ENCODE assay signal across 8 cellular contexts in genomic region chr10:125059348-125059747, GRCh38.
DNase-seq lines count a peak whose midpoint lies in the region; ATAC-seq and TF ChIP-seq lines count a peak whose summit lies in the region.
"Not testable (repeated sequence)": the region's sequence is repeated elsewhere in the genome, so short reads cannot be mapped to it uniquely, and the experiment has no call there.

No MANE protein-coding gene starts in this region.

- H2AFZ ChIP-seq in GM23338 = not testable (repeated sequence)

- H3K36me3 Mint-ChIP-seq in GM23338 (ENCODE audit: low read depth) (peaks cover 84% of the 10 kb centered on the region), progenitor cell of endocrine pancreas (ENCODE audit: insufficient read depth) (peaks cover 23% of the 10 kb centered on the region)
- not testable (repeated sequence) for H3K36me3 Mint-ChIP-seq in natural killer cell

- ATAC-seq in GM23338, natural killer cell: not testable (repeated sequence)

- H3K4me3 ChIP-seq in GM23338; dorsolateral prefrontal cortex; left ventricle myocardium inferior; subcutaneous abdominal adipose tissue (ENCODE audit: low read depth in 1 of 5, low read length in 5 of 5); uterus: not testable (repeated sequence)
- peak overlapping the region in 1 of 2 donors; percentile 47 for H3K4me3 ChIP-seq in ascending aorta

- not testable (repeated sequence) for H3K36me3 ChIP-seq in GM23338 (ENCODE audit: insufficient read depth); ascending aorta; left ventricle myocardium inferior; subcutaneous abdominal adipose tissue (ENCODE audit: control insufficient read depth in 5 of 5, insufficient read depth in 5 of 5, low read length in 5 of 5); uterus

- not testable (repeated sequence) for H3K27ac ChIP-seq in GM23338 (ENCODE audit: low read depth)
- H3K27ac ChIP-seq in ascending aorta (peak overlapping the region; percentile 99), dorsolateral prefrontal cortex (peak overlapping the region in 42 of 59 donors; percentile 3 to 95 (median 85)), left ventricle myocardium inferior (replicated peaks) (peak overlapping the region; percentile 91), subcutaneous abdominal adipose tissue (ENCODE audit: low read depth, low read length) (peak overlapping the region; percentile 89), uterus (peak overlapping the region; percentile 91 to 99)

- H3K27me3 ChIP-seq in GM23338 (ENCODE audit: insufficient read depth); ascending aorta; dorsolateral prefrontal cortex; left ventricle myocardium inferior (ENCODE audit: low read depth); subcutaneous abdominal adipose tissue (ENCODE audit: control insufficient read depth in 5 of 5, insufficient read depth in 4 of 5, low read length in 5 of 5); uterus: not testable (repeated sequence)

- TF ChIP-seq POLR2A in uterus (IDR thresholded peaks at IDR 0.05) = not testable (repeated sequence)

- H3K4me1 Mint-ChIP-seq in GM23338 = peaks cover 93% of the 10 kb centered on the region
- peaks cover 87 to 89% of the 10 kb centered on the region in 2 donors for H3K4me1 Mint-ChIP-seq in natural killer cell
- peaks cover 70% of the 10 kb centered on the region for H3K4me1 Mint-ChIP-seq in progenitor cell of endocrine pancreas (ENCODE audit: low read depth)

- H3K4me2 ChIP-seq in GM23338 = not testable (repeated sequence)

- not testable (repeated sequence) for H3F3A ChIP-seq in GM23338 (replicated peaks; ENCODE audit: low read depth)

- H3K4me1 ChIP-seq in GM23338 (ENCODE audit: insufficient read depth) = peaks cover 76% of the 10 kb centered on the region
- H3K4me1 ChIP-seq in ascending aorta = peaks cover 67 to 92% of the 10 kb centered on the region in 2 donors
- H3K4me1 ChIP-seq in left ventricle myocardium inferior = peaks cover 100% of the 10 kb centered on the region
- peaks cover 38 to 93% (median 82%) of the 10 kb centered on the region in 5 donors for H3K4me1 ChIP-seq in subcutaneous abdominal adipose tissue (ENCODE audit: control insufficient read depth in 5 of 5, insufficient read depth in 5 of 5, low read length in 5 of 5)
- peaks cover 50 to 80% of the 10 kb centered on the region in 2 donors for H3K4me1 ChIP-seq in uterus

- not testable (repeated sequence) for H3K9me3 ChIP-seq in ascending aorta; left ventricle myocardium inferior (replicated peaks); subcutaneous abdominal adipose tissue (ENCODE audit: control insufficient read depth in 5 of 5, low read length in 5 of 5); uterus

- H3K9me3 Mint-ChIP-seq in GM23338; natural killer cell; progenitor cell of endocrine pancreas (ENCODE audit: low read depth): not testable (repeated sequence)

- H3K27me3 Mint-ChIP-seq in GM23338 (ENCODE audit: insufficient read depth, low read depth, poor library complexity) = peaks cover 34% of the 10 kb centered on the region
- not testable (repeated sequence) for H3K27me3 Mint-ChIP-seq in natural killer cell (ENCODE audit: low read depth in 2 of 2); progenitor cell of endocrine pancreas

- H3K9me2 ChIP-seq in GM23338 (ENCODE audit: insufficient read depth) = not testable (repeated sequence)

- not testable (repeated sequence) for H3K4me3 Mint-ChIP-seq in GM23338; natural killer cell; progenitor cell of endocrine pancreas (ENCODE audit: low read depth)

- peaks cover 97% of the 10 kb centered on the region for H4K20me1 ChIP-seq in GM23338 (replicated peaks; ENCODE audit: insufficient read depth)

- intact Hi-C loops in ascending aorta (cut with DNase I) (loop anchor here (10.0 kb wide), 2 partner anchors 265 to 315 kb away; partner anchors contain the start of genes EEF1AKMT2 and FAM53B), dorsolateral prefrontal cortex (cut with DNase I) (loop anchor here (5.0 to 10.0 kb wide), 3 partner anchors 98 to 515 kb away; no protein-coding TSS in a partner anchor), uterus (cut with DNase I; ENCODE audit: low total_unique reads) (loop anchor here (10.0 kb wide), 1 partner anchor 95 kb away; no protein-coding TSS in a partner anchor)
- intact Hi-C loops in left ventricle myocardium inferior (cut with micrococcal nuclease); natural killer cell (cut with micrococcal nuclease): not testable (repeated sequence)

- not testable (repeated sequence) for DNase-seq in GM23338 (ENCODE audit: low spot score); ascending aorta (ENCODE audit: low spot score in 2 of 2); dorsolateral prefrontal cortex; left ventricle myocardium inferior; natural killer cell; progenitor cell of endocrine pancreas (ENCODE audit: low spot score, unreplicated experiment); uterus

- H3K79me2 ChIP-seq in GM23338 (replicated peaks; ENCODE audit: insufficient read depth) = peaks cover 100% of the 10 kb centered on the region

- H3K27ac Mint-ChIP-seq in GM23338 (peak overlapping the region; percentile 36; the same call in 1 of the 2 replicates), natural killer cell (peak overlapping the region; percentile 72 to 91), progenitor cell of endocrine pancreas (peak overlapping the region; percentile 80)

- TF ChIP-seq CTCF in GM23338 (conservative IDR thresholded peaks at IDR 0.05; ENCODE audit: low read depth in 2 of 2); ascending aorta (IDR thresholded peaks at IDR 0.05); dorsolateral prefrontal cortex (IDR thresholded peaks at IDR 0.05 in 54 of 56, conservative IDR thresholded peaks at IDR 0.05 in 2 of 56; ENCODE audit: low read depth in 1 of 56, partially characterized antibody in 56 of 56); left ventricle myocardium inferior (IDR thresholded peaks at IDR 0.05; ENCODE audit: borderline replicate concordance); natural killer cell (IDR thresholded peaks at IDR 0.05); progenitor cell of endocrine pancreas (IDR thresholded peaks at IDR 0.05; ENCODE audit: unreplicated experiment); uterus (IDR thresholded peaks at IDR 0.05): not testable (repeated sequence)

- H3K9ac ChIP-seq in subcutaneous abdominal adipose tissue (ENCODE audit: low read length in 5 of 5) = not testable (repeated sequence)

TF ChIP-seq in GM23338, 12 proteins besides CTCF, POLR2A, EP300 and RAD21:
- 0 out of 2 replicates have a peak, but pooled peaks have one; percentile 21 for TF ChIP-seq POLR2AphosphoS5 (IDR thresholded peaks at IDR 0.05; ENCODE audit: low read depth)
TF ChIP-seq in GM23338: peak in this region for 1; not testable (repeated sequence) for 11.
